ENCODE assay signal across 8 cellular contexts in genomic region chr2:8681786-8682692, GRCh38. TPM values are rescaled to one million over a fixed set of nuclear protein-coding genes. Genes with fewer than 3 reads are reported as not detected.
A peak's percentile ranks its signal among the peaks of the same experiment; 100 is the strongest.
DNase-seq lines count a peak whose midpoint lies in the region; ATAC-seq, FAIRE-seq and TF ChIP-seq lines count a peak whose summit lies in the region.

Gene ID2 (plus strand): TSS chr2:8682056. CDS start chr2:8682166, 110 bp downstream.

- peak within 1 kb of the TSS; percentile 99 for H3K4me3 Mint-ChIP-seq in CD4-positive, alpha-beta T cell

- peaks cover 36% of the 10 kb centered on the region for H3K79me2 ChIP-seq in HepG2 (ENCODE audit: insufficient read depth, low read length)

- H3K9ac ChIP-seq in HepG2 (ENCODE audit: insufficient read depth, low read depth, low read length) = peak within 1 kb of the TSS; percentile 100

- no peaks in the 10 kb centered on the region for H3K9me3 Mint-ChIP-seq in CD4-positive, alpha-beta T cell

- peak within 1 kb of the TSS; percentile 73 to 100 (median 100) for H3K4me3 ChIP-seq in HepG2 (replicated peaks in 1 of 3; ENCODE audit: insufficient read depth in 1 of 3, low read depth in 2 of 3, low read length in 3 of 3)

- peak in 1 of 2 experiments; percentile 100; a peak in 2 of 4 replicates for TF ChIP-seq POLR2A in HepG2 (IDR thresholded peaks at IDR 0.05; ENCODE audit: insufficient read depth in 1 of 2, low read depth in 2 of 2, low read length in 2 of 2)

- TF ChIP-seq EP300 in HepG2 (IDR thresholded peaks at IDR 0.05; ENCODE audit: low read depth in 2 of 2, low read length in 2 of 2) (peak in 1 of 2 experiments; percentile 51; a peak in 1 of 4 replicates), HepG2 (CRISPR knock-in tag; IDR thresholded peaks at IDR 0.05; ENCODE audit: borderline replicate concordance) (peak; percentile 69)

- H3K4me2 ChIP-seq in HepG2 (ENCODE audit: low read depth, low read length) = peak within 1 kb of the TSS; percentile 99

- intact Hi-C loops in CD4-positive, alpha-beta T cell (cut with DNase I, micrococcal nuclease) = loop anchor here (5.0 to 10.0 kb wide), 8 partner anchors 140 to 1767 kb away; partner anchors contain the start of genes KIDINS220 (in 1 of the 2) and RNF144A (in 1 of the 2)
- intact Hi-C loops in HepG2 (cut with micrococcal nuclease; ENCODE audit: unreplicated experiment) = loop anchor here (1.0 to 5.0 kb wide), 7 partner anchors 49 to 1585 kb away; no protein-coding TSS in a partner anchor

- H3K27ac Mint-ChIP-seq in CD4-positive, alpha-beta T cell = peak within 1 kb of the TSS; percentile 89

- peaks cover 54% of the 10 kb centered on the region for H3K4me1 Mint-ChIP-seq in CD4-positive, alpha-beta T cell (ENCODE audit: low read depth)

- peaks cover 20% of the 10 kb centered on the region for H3K27me3 Mint-ChIP-seq in CD4-positive, alpha-beta T cell

- no peaks in the 10 kb centered on the region for H3K9me3 ChIP-seq in CD4-positive, alpha-beta T cell (ENCODE audit: control insufficient read depth, low read length)
- no peaks in the 10 kb centered on the region for H3K9me3 ChIP-seq in HepG2 (ENCODE audit: low read length)

- peaks cover 23% of the 10 kb centered on the region for H3K27me3 ChIP-seq in CD4-positive, alpha-beta T cell (ENCODE audit: control insufficient read depth, insufficient read depth, low read length)
- peaks cover 0 to 8% of the 10 kb centered on the region in 2 experiments; a peak in 1 of 5 replicates for H3K27me3 ChIP-seq in HepG2 (ENCODE audit: control insufficient read depth in 1 of 2, insufficient read depth in 2 of 2, low read length in 2 of 2)

- no peaks in the 10 kb centered on the region for H3K36me3 ChIP-seq in HepG2 (replicated peaks in 1 of 2; ENCODE audit: control insufficient read depth in 1 of 2, insufficient read depth in 2 of 2, low read length in 2 of 2)

- peaks cover 27% of the 10 kb centered on the region for H3K36me3 Mint-ChIP-seq in CD4-positive, alpha-beta T cell (ENCODE audit: low read depth)

- H3K4me1 ChIP-seq in HepG2 (ENCODE audit: insufficient read depth, low read length) = peaks cover 28% of the 10 kb centered on the region

- peak; percentile 73 for ATAC-seq in CD4-positive, alpha-beta T cell (ENCODE audit: poor library complexity)
- ATAC-seq in GM19452 (IDR thresholded peaks at IDR 0.05; ENCODE audit: unreplicated experiment) = peak; percentile 62
- ATAC-seq in HG03575 (IDR thresholded peaks at IDR 0.05; ENCODE audit: extremely low read depth, insufficient number of reproducible peaks, low FRiP score, unreplicated experiment) = peak; percentile 27
- ATAC-seq in HepG2 = peak; percentile 44

- in situ Hi-C loops in HepG2 (cut with HindIII; ENCODE audit: extremely low pct_ligation_motif_present, low pct_unique_long_range_greater_than_20kb) = no loop called here

- no peak for TF ChIP-seq CTCF in CD4-positive, alpha-beta T cell (IDR thresholded peaks at IDR 0.05)
- TF ChIP-seq CTCF in HepG2 (CRISPR knock-in tag; IDR thresholded peaks at IDR 0.05) = peak; percentile 29; the same call in 1 of the 2 replicates

- whole genome bisulfite sequencing in HepG2 (ENCODE audit: low lambda C conversion rate) = 3% methylated on average over 33 of the region's 70 CpGs

- no peak within 1 kb of the TSS for H2AFZ ChIP-seq in HepG2 (ENCODE audit: low read length)

- H4K20me1 ChIP-seq in HepG2 (ENCODE audit: insufficient read depth, low read length) = peaks cover 21% of the 10 kb centered on the region

- peak; percentile 94 for TF ChIP-seq RAD21 in HepG2 (CRISPR knock-in tag; IDR thresholded peaks at IDR 0.05)

- POLR2A ChIA-PET in CD4-positive, alpha-beta T cell (lab: Charles Lee) = interaction anchor here (0.6 to 3.9 kb wide), 52 partner anchors 10 to 1816 kb away, joined by 3 to 53 read pairs (median 4); partner anchors contain the start of genes CMPK2 and RSAD2
- POLR2A ChIA-PET in HepG2 (lab: Yijun Ruan, JAX) = interaction anchor here (0.7 to 7.2 kb wide), 54 partner anchors 10 to 1254 kb away, joined by 3 to 354 read pairs (median 7); no protein-coding TSS in a partner anchor

- FAIRE-seq in HepG2 (lab: Jason Lieb, UNC) = no peak

- DNase-seq in CD4-positive, alpha-beta T cell = peak; percentile 97 to 98 (median 98)
- peak; percentile 92 for DNase-seq in NCI-H82 treated with DMSO at 0.1 percent for 48 hours (lab: John Stamatoyannopoulos, UW; ENCODE audit: unreplicated experiment)
- DNase-seq in activated CD4-positive, alpha-beta T cell treated with anti-CD3 and anti-CD28 coated beads, Interleukin-2, amount 50 U/mL, for 48 hours = peak; percentile 98 to 99
- DNase-seq in dermis blood vessel endothelial cell = peak; percentile 99
- DNase-seq in HepG2 (ENCODE audit: low spot score) = peak; percentile 99
- peak; percentile 98 to 99 for DNase-seq in stimulated activated CD4-positive, alpha-beta T cell treated with anti-CD3 and anti-CD28 coated beads, Interleukin-2, amount 100 ng/mL, for 48 hours

- CTCF ChIA-PET in CD4-positive, alpha-beta T cell (lab: Charles Lee) = interaction anchor here (1.1 kb wide), 1 partner anchor 1255 kb away, joined by 3 read pairs; no protein-coding TSS in a partner anchor
- CTCF ChIA-PET in HepG2 (lab: Yijun Ruan, JAX; ENCODE audit: low intra/inter-chr PET ratio, low total read pairs) = interaction anchor here (1.2 to 1.8 kb wide), 2 partner anchors 55 to 156 kb away, joined by 4 read pairs; no protein-coding TSS in a partner anchor

- no TSS peak for BruUV-seq in HepG2 (replicated peaks; lab: Mats Ljungman, UMichigan)

- H3K27ac ChIP-seq in CD4-positive, alpha-beta T cell (ENCODE audit: low read depth, low read length) = peak within 1 kb of the TSS; percentile 37
- peak within 1 kb of the TSS; percentile 100 for H3K27ac ChIP-seq in HepG2 (ENCODE audit: extremely low read length, insufficient read depth, low read length)

TF ChIP-seq in HepG2, 621 proteins besides CTCF, POLR2A, EP300 and RAD21 (continues in another document):
- TF ChIP-seq FOXP1 (IDR thresholded peaks at IDR 0.05) = no peak
- TF ChIP-seq FOXP1 (CRISPR knock-in tag; IDR thresholded peaks at IDR 0.05) = no peak
- no peak for TF ChIP-seq CCAR2 (optimal IDR thresholded peaks at IDR 0.05; ENCODE audit: low read depth, low read length)
- peak; percentile 53; the same call in 1 of the 2 replicates for TF ChIP-seq ZKSCAN5 (CRISPR knock-in tag; IDR thresholded peaks at IDR 0.05)
- peak; percentile 71 for TF ChIP-seq MEF2D (CRISPR knock-in tag; IDR thresholded peaks at IDR 0.05)
- TF ChIP-seq HOXA7 (CRISPR knock-in tag; IDR thresholded peaks at IDR 0.05) = 0 out of 2 replicates have a peak, but pooled peaks have one; percentile 76
- peak; percentile 91; the same call in 1 of the 2 replicates for TF ChIP-seq IRF2 (CRISPR knock-in tag; IDR thresholded peaks at IDR 0.05)
- no peak; the same call in 1 of the 2 replicates for TF ChIP-seq CENPBD1 (CRISPR knock-in tag; IDR thresholded peaks at IDR 0.05; ENCODE audit: borderline replicate concordance, low read depth)
- peak; percentile 96 for TF ChIP-seq ETV6 (CRISPR knock-in tag; conservative IDR thresholded peaks at IDR 0.05)
- peak; percentile 83; the same call in 1 of the 2 replicates for TF ChIP-seq DNMT1 (CRISPR knock-in tag; IDR thresholded peaks at IDR 0.05)
- TF ChIP-seq ZNF235 (CRISPR knock-in tag; IDR thresholded peaks at IDR 0.05; ENCODE audit: borderline replicate concordance) = 0 out of 2 replicates have a peak, but pooled peaks have one; percentile 72
- no peak for TF ChIP-seq GRHL1 (CRISPR knock-in tag; conservative IDR thresholded peaks at IDR 0.05)
- TF ChIP-seq ZNF878 (CRISPR knock-in tag; IDR thresholded peaks at IDR 0.05) = peak; percentile 33; the same call in 1 of the 2 replicates

RNA-seq across cellular contexts. Expression of gene ID2, which starts in this region (rescaled TPM):
- 100 to 1,000 TPM; 238 to 242 TPM for total RNA-seq in CD4-positive, alpha-beta T cell
- total RNA-seq in dermis blood vessel endothelial cell (31.4 and 68.2 TPM in 2 replicates), HepG2 (2016; rRNA removed; fragmentation: Illumina TruSeq; extraction: Trizol) (214 and 258 TPM in 2 replicates)
- total RNA-seq in HepG2 (2016; cell fraction: cytosol; rRNA removed; fragmentation: Illumina TruSeq; extraction: Trizol; ENCODE audit: low read depth) = 123 and 125 TPM in 2 replicates
- total RNA-seq in HepG2 (2016; cell fraction: insoluble cytoplasmic fraction; rRNA removed; fragmentation: Illumina TruSeq; extraction: Trizol) = 231 and 299 TPM in 2 replicates
- total RNA-seq in HepG2 (2016; cell fraction: membrane; rRNA removed; fragmentation: Illumina TruSeq; extraction: Trizol) = 120 and 130 TPM in 2 replicates
- total RNA-seq in HepG2 (2016; cell fraction: nucleus; rRNA removed; fragmentation: Illumina TruSeq; extraction: Trizol) = 161 and 168 TPM in 2 replicates
- 610 and 719 TPM in 2 replicates for polyA plus RNA-seq in HepG2 (2011; rRNA removed)
- 553 and 655 TPM in 2 replicates for polyA plus RNA-seq in HepG2 (2011; cell fraction: cytosol; rRNA removed)
- polyA plus RNA-seq in HepG2 (2011; cell fraction: nucleus; rRNA removed) = 354 and 556 TPM in 2 replicates
- 144 and 150 TPM in 2 replicates for polyA plus RNA-seq in HepG2 (2012)
- 39.6 and 40.9 TPM in 2 replicates for polyA plus RNA-seq in HepG2 (2016; cell fraction: cytosol; fragmentation: Illumina TruSeq; extraction: Trizol; ENCODE audit: low read depth)
- polyA plus RNA-seq in HepG2 (2016; cell fraction: insoluble cytoplasmic fraction; fragmentation: Illumina TruSeq; extraction: Trizol; ENCODE audit: low read depth) = 355 and 371 TPM in 2 replicates
- 61.5 and 69.8 TPM in 2 replicates for polyA plus RNA-seq in HepG2 (2016; cell fraction: membrane; fragmentation: Illumina TruSeq; extraction: Trizol; ENCODE audit: low read depth)
- 375 and 408 TPM in 2 replicates for polyA plus RNA-seq in HepG2 (2016; cell fraction: nucleus; fragmentation: Illumina TruSeq; extraction: Trizol; ENCODE audit: insufficient read depth, low read depth)
- polyA minus RNA-seq in HepG2 (2011; rRNA and poly(A)+ RNA removed; ENCODE audit: low replicate concordance) = 143 and 451 TPM in 2 replicates
- polyA minus RNA-seq in HepG2 (2011; cell fraction: cytosol; rRNA and poly(A)+ RNA removed) = 138 and 177 TPM in 2 replicates
- polyA minus RNA-seq in HepG2 (2011; cell fraction: nucleus; rRNA and poly(A)+ RNA removed) = 115 and 276 TPM in 2 replicates

Comparison
In these comparisons a context has a peak if more than half of its experiments do, and no peak if none do; other contexts are left out.
1. Peak in every context shown above with its lines: DNase-seq, ATAC-seq, H3K4me3 ChIP-seq and H3K27ac ChIP-seq.